ENCODE assay signal across 1 cellular context in the genomic region with DNA sequence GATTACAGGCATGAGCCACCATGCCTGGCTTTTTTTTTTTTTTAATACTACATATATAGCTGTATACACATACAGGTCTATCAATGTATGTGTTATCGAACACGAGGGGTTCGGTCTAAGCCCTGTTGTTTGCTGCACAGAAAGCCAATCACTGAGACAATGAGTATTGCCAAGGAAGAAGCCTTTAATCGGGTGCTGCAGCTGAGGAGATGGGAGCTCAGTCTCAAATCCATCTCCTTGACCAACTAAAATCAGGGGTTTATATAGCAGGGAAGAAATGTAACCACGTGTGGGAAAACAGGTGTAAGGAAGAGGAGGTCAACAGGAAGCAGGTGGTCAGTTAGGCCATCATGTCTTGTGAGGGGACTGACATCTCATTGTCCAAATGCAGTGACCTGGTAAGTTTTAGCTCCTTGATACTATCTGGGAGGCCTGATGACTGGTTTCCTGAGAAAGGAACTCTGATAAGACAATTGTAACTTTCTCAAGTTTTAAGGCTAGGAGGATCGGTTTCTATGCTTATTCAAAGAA.
A peak's percentile ranks its signal among the peaks of the same experiment; 100 is the strongest.
TF ChIP-seq lines count a peak whose summit lies in the region.

No MANE protein-coding gene starts in this region.

TF ChIP-seq in K562, 482 proteins besides CTCF, POLR2A, EP300 and RAD21:
- TF ChIP-seq, protein P1, sequence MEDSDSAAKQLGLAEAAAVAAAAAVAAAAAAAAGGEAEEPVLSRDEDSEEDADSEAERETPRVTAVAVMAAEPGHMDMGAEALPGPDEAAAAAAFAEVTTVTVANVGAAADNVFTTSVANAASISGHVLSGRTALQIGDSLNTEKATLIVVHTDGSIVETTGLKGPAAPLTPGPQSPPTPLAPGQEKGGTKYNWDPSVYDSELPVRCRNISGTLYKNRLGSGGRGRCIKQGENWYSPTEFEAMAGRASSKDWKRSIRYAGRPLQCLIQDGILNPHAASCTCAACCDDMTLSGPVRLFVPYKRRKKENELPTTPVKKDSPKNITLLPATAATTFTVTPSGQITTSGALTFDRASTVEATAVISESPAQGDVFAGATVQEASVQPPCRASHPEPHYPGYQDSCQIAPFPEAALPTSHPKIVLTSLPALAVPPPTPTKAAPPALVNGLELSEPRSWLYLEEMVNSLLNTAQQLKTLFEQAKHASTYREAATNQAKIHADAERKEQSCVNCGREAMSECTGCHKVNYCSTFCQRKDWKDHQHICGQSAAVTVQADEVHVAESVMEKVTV (CRISPR knock-in tag; IDR thresholded peaks at IDR 0.05), result no peak
- no peak for TF ChIP-seq YBX1 (IDR thresholded peaks at IDR 0.05)
- TF ChIP-seq HNRNPH1 (optimal IDR thresholded peaks at IDR 0.05; ENCODE audit: low read depth, low read length), result no peak
- TF ChIP-seq TGIF2 (CRISPR knock-in tag; IDR thresholded peaks at IDR 0.05), result no peak
- peak; percentile 48; the same call in 1 of the 2 replicates for TF ChIP-seq CBX1 (IDR thresholded peaks at IDR 0.05; ENCODE audit: low read depth)
- peak; percentile 94; the same call in 1 of the 2 replicates for TF ChIP-seq ZNF124 (CRISPR knock-in tag; IDR thresholded peaks at IDR 0.05)
- TF ChIP-seq, protein P2, sequence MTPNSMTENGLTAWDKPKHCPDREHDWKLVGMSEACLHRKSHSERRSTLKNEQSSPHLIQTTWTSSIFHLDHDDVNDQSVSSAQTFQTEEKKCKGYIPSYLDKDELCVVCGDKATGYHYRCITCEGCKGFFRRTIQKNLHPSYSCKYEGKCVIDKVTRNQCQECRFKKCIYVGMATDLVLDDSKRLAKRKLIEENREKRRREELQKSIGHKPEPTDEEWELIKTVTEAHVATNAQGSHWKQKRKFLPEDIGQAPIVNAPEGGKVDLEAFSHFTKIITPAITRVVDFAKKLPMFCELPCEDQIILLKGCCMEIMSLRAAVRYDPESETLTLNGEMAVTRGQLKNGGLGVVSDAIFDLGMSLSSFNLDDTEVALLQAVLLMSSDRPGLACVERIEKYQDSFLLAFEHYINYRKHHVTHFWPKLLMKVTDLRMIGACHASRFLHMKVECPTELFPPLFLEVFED (CRISPR knock-in tag; conservative IDR thresholded peaks at IDR 0.05), result no peak
- no peak for TF ChIP-seq EP400 (IDR thresholded peaks at IDR 0.05)
- TF ChIP-seq TRIM24 (IDR thresholded peaks at IDR 0.05), result peak; percentile 35 to 75; a peak in 3 of 4 replicates
- no peak for TF ChIP-seq COPS2 (conservative IDR thresholded peaks at IDR 0.05)
- peak; percentile 91 for TF ChIP-seq TRIM28 (IDR thresholded peaks at IDR 0.05)
- no peak for TF ChIP-seq STAT5B (CRISPR knock-in tag; IDR thresholded peaks at IDR 0.05)
- TF ChIP-seq NCOA4 (IDR thresholded peaks at IDR 0.05; ENCODE audit: partially characterized antibody), result no peak
- no peak for TF ChIP-seq ZKSCAN1 (IDR thresholded peaks at IDR 0.05; ENCODE audit: low read depth, low read length)
- no peak for TF ChIP-seq ZNF354B (CRISPR knock-in tag; IDR thresholded peaks at IDR 0.05)
- no peak for TF ChIP-seq BCL6 (CRISPR knock-in tag; IDR thresholded peaks at IDR 0.05)
- TF ChIP-seq ZNF324 (CRISPR knock-in tag; IDR thresholded peaks at IDR 0.05), result no peak
- no peak for TF ChIP-seq SMAD1 (IDR thresholded peaks at IDR 0.05; ENCODE audit: low read depth, low read length, partially characterized antibody)
- TF ChIP-seq, protein P3, sequence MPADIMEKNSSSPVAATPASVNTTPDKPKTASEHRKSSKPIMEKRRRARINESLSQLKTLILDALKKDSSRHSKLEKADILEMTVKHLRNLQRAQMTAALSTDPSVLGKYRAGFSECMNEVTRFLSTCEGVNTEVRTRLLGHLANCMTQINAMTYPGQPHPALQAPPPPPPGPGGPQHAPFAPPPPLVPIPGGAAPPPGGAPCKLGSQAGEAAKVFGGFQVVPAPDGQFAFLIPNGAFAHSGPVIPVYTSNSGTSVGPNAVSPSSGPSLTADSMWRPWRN (IDR thresholded peaks at IDR 0.05; ENCODE audit: low read depth), result no peak
- TF ChIP-seq CBX3 (IDR thresholded peaks at IDR 0.05; ENCODE audit: borderline replicate concordance in 1 of 2, low read length in 2 of 2), result peak in 1 of 2 experiments; percentile 48; a peak in 1 of 3 replicates
- no peak for TF ChIP-seq FOXA3 (CRISPR knock-in tag; conservative IDR thresholded peaks at IDR 0.05 in 1 of 2, IDR thresholded peaks at IDR 0.05 in 1 of 2)
- no peak for TF ChIP-seq PML (IDR thresholded peaks at IDR 0.05; ENCODE audit: low read length)
- TF ChIP-seq ZFP1 (CRISPR knock-in tag; IDR thresholded peaks at IDR 0.05), result no peak
- no peak for TF ChIP-seq POLR2H (tag; IDR thresholded peaks at IDR 0.05; ENCODE audit: low read depth)
- TF ChIP-seq NBN (IDR thresholded peaks at IDR 0.05; ENCODE audit: low read depth), result no peak
- TF ChIP-seq ETV1 (tag; conservative IDR thresholded peaks at IDR 0.05; ENCODE audit: low read depth), result peak; percentile 18; the same call in 1 of the 2 replicates
- no peak for TF ChIP-seq SAFB2 (IDR thresholded peaks at IDR 0.05; ENCODE audit: borderline replicate concordance, low read depth, low read length, severe bottlenecking)
- no peak for TF ChIP-seq HLTF (IDR thresholded peaks at IDR 0.05)
- TF ChIP-seq FOSL1 (tag; conservative IDR thresholded peaks at IDR 0.05), result peak; percentile 34; the same call in 1 of the 2 replicates
- TF ChIP-seq ZNF134 (CRISPR knock-in tag; conservative IDR thresholded peaks at IDR 0.05), result no peak
- TF ChIP-seq, protein P4, sequence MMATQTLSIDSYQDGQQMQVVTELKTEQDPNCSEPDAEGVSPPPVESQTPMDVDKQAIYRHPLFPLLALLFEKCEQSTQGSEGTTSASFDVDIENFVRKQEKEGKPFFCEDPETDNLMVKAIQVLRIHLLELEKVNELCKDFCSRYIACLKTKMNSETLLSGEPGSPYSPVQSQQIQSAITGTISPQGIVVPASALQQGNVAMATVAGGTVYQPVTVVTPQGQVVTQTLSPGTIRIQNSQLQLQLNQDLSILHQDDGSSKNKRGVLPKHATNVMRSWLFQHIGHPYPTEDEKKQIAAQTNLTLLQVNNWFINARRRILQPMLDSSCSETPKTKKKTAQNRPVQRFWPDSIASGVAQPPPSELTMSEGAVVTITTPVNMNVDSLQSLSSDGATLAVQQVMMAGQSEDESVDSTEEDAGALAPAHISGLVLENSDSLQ (IDR thresholded peaks at IDR 0.05), result no peak
- no peak for TF ChIP-seq SIN3A (IDR thresholded peaks at IDR 0.05; ENCODE audit: borderline replicate concordance in 2 of 2, control insufficient read depth in 1 of 2, low read depth in 2 of 2, low read length in 2 of 2)
- TF ChIP-seq, protein P5, sequence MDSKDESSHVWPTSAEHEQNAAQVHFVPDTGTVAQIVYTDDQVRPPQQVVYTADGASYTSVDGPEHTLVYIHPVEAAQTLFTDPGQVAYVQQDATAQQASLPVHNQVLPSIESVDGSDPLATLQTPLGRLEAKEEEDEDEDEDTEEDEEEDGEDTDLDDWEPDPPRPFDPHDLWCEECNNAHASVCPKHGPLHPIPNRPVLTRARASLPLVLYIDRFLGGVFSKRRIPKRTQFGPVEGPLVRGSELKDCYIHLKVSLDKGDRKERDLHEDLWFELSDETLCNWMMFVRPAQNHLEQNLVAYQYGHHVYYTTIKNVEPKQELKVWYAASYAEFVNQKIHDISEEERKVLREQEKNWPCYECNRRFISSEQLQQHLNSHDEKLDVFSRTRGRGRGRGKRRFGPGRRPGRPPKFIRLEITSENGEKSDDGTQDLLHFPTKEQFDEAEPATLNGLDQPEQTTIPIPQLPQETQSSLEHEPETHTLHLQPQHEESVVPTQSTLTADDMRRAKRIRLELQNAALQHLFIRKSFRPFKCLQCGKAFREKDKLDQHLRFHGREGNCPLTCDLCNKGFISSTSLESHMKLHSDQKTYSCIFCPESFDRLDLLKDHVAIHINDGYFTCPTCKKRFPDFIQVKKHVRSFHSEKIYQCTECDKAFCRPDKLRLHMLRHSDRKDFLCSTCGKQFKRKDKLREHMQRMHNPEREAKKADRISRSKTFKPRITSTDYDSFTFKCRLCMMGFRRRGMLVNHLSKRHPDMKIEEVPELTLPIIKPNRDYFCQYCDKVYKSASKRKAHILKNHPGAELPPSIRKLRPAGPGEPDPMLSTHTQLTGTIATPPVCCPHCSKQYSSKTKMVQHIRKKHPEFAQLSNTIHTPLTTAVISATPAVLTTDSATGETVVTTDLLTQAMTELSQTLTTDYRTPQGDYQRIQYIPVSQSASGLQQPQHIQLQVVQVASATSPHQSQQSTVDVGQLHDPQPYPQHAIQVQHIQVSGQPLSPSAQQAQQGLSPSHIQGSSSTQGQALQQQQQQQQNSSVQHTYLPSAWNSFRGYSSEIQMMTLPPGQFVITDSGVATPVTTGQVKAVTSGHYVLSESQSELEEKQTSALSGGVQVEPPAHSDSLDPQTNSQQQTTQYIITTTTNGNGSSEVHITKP (IDR thresholded peaks at IDR 0.05; ENCODE audit: partially characterized antibody), result no peak
- TF ChIP-seq HDAC1 (IDR thresholded peaks at IDR 0.05), result no peak
- TF ChIP-seq HOXB6 (CRISPR knock-in tag; IDR thresholded peaks at IDR 0.05; ENCODE audit: borderline replicate concordance), result no peak
- TF ChIP-seq ESRRA (IDR thresholded peaks at IDR 0.05; ENCODE audit: borderline replicate concordance, low read depth), result no peak
- no peak for TF ChIP-seq ZNF232 (CRISPR knock-in tag; IDR thresholded peaks at IDR 0.05)
- TF ChIP-seq, protein P6, sequence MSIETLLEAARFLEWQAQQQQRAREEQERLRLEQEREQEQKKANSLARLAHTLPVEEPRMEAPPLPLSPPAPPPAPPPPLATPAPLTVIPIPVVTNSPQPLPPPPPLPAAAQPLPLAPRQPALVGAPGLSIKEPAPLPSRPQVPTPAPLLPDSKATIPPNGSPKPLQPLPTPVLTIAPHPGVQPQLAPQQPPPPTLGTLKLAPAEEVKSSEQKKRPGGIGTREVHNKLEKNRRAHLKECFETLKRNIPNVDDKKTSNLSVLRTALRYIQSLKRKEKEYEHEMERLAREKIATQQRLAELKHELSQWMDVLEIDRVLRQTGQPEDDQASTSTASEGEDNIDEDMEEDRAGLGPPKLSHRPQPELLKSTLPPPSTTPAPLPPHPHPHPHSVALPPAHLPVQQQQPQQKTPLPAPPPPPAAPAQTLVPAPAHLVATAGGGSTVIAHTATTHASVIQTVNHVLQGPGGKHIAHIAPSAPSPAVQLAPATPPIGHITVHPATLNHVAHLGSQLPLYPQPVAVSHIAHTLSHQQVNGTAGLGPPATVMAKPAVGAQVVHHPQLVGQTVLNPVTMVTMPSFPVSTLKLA (conservative IDR thresholded peaks at IDR 0.05), result no peak
- TF ChIP-seq HMGN3 (IDR thresholded peaks at IDR 0.05; ENCODE audit: borderline replicate concordance, extremely low read depth, insufficient read length, low read depth, low read length), result no peak
- TF ChIP-seq SIX5 (IDR thresholded peaks at IDR 0.05; ENCODE audit: borderline replicate concordance in 1 of 2, insufficient read depth in 1 of 2, low read depth in 1 of 2, low read length in 2 of 2), result no peak
- TF ChIP-seq CBX5 (IDR thresholded peaks at IDR 0.05; ENCODE audit: borderline replicate concordance, low read depth), result peak; percentile 72
- TF ChIP-seq THRAP3 (IDR thresholded peaks at IDR 0.05; ENCODE audit: borderline replicate concordance), result no peak
TF ChIP-seq in K562: peak in this region for 8.
